12 cellular contexts compared by ENCODE assay signal in the genomic region with DNA sequence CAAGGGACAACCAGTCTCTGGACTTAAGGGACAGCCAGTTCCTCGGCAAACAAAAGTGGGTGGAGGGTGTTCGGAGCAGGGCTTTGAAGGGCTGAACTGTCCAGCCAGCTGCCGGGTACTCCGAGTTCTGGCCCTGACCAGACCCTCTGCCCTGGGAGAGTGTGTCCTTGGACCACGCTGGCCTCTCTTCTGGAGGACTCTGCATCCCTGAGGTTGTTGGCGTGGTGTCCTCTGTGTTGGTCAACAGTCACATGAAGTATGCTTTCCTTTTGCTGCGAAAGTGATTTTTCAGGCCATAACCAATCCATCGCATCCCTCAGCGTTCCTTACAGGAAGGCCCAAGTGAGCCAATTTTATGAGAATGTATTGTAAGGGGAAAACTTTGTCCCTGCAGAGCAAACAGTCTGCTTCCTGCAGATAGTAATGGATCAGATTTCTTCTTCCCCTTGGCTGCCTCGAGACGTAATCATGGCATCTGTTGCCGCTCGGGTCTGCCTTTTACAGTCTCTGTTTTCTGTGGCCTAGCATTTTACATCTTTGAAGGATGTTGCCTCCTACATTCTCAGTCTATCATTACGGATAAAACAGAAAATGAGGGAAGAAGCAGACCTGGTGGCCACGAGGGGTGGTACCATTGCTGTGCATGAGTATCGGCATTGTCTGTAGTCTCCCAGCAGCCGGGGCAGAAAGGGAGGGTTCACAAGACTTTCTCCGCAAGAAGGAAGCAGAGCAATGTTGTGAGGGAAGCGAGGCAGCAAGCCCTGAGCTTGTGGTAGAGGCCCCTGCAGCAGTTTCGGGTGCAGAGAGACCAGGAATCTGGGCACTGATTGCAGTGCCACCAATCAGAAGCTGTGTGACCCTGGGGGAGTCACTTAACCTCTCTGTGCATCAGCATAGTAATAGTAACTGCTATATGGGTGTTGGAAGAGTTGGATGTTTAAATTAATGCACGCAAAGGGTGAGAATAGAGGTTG. TPM values are rescaled to one million over a fixed set of nuclear protein-coding genes. Genes with fewer than 3 reads are reported as not detected.
DNase-seq lines count a peak whose midpoint lies in the region; ATAC-seq and TF ChIP-seq lines count a peak whose summit lies in the region.
"Had no signal": no experiment of that assay in that cellular context is flagged by ENCODE, and none has a peak within 500 bp of the region (broad histone marks: within the 10 kb centered on the region; RNA-seq: fewer than 3 reads in every experiment).

No MANE protein-coding gene starts in this region.

- ATAC-seq in gastroesophageal sphincter (peak; percentile 64), GM21619 (IDR thresholded peaks at IDR 0.05; ENCODE audit: unreplicated experiment) (no peak)
- ATAC-seq: activated T-cell treated with anti-CD3 and anti-CD28 coated beads, Interleukin-2, amount 50 U/mL, for 72 hours had no signal

- H3K9me3 ChIP-seq in gastroesophageal sphincter = no peaks in the 10 kb centered on the region
- no peaks in the 10 kb centered on the region for H3K9me3 ChIP-seq in mesodermal cell (ENCODE audit: control insufficient read depth, low read length)
- H3K9me3 ChIP-seq: colonic mucosa had no signal

- H3K27ac ChIP-seq in 22Rv1 (peak overlapping the region; percentile 100), gastroesophageal sphincter (peak overlapping the region in 3 of 4 donors; percentile 46 to 69 (median 51)), mesodermal cell (ENCODE audit: low read depth, low read length, severe bottlenecking) (peak overlapping the region; percentile 72)
- H3K27ac ChIP-seq: colonic mucosa had no signal

- H3K4me1 ChIP-seq in gastroesophageal sphincter = peaks cover 0 to 8% (median 0%) of the 10 kb centered on the region in 3 donors
- peaks cover 11% of the 10 kb centered on the region for H3K4me1 ChIP-seq in mesodermal cell (ENCODE audit: control insufficient read depth, insufficient read depth, low read length, poor library complexity, severe bottlenecking)
- H3K4me1 ChIP-seq: colonic mucosa had no signal

- DNase-seq in KBM-7 (peak; percentile 31), dedifferentiated amniotic fluid mesenchymal stem cell (ENCODE audit: extremely low spot score) (no peak), amniotic stem cell (lab: John Stamatoyannopoulos, UW) (no peak), DMS79 treated with DMSO at 0.1 percent for 48 hours (lab: John Stamatoyannopoulos, UW) (no peak)
- DNase-seq: activated T-cell treated with anti-CD3 and anti-CD28 coated beads, Interleukin-2, amount 50 U/mL, for 72 hours; colonic mucosa; Kasumi-1; T-helper 9 cell had no signal

- TF ChIP-seq POLR2A in gastroesophageal sphincter (IDR thresholded peaks at IDR 0.05) = no peak

- H3K27me3 ChIP-seq in gastroesophageal sphincter = peaks cover 19% of the 10 kb centered on the region
- H3K27me3 ChIP-seq: colonic mucosa had no signal

- in situ Hi-C loops in KBM-7 (cut with MboI; ENCODE audit: low pct_unique_long_range_greater_than_20kb, low sequenced_read_pairs) = no loop called here

- TF ChIP-seq CTCF in 22Rv1 (IDR thresholded peaks at IDR 0.05) (no peak; the same call in 1 of the 2 replicates), gastroesophageal sphincter (IDR thresholded peaks at IDR 0.05) (no peak)

- no peak for TF ChIP-seq EP300 in gastroesophageal sphincter (IDR thresholded peaks at IDR 0.05)

- WGBS in gastroesophageal sphincter (ENCODE audit: low coverage in 1 of 2), 2 donors = 49 to 72% methylated on average over 9 to 14 of the region's 21 CpGs
- WGBS in mesodermal cell (ENCODE audit: insufficient coverage in 2 of 2), 2 experiments = 84 to 90% methylated on average over 16 of the region's 21 CpGs

- H3K4me3 ChIP-seq in gastroesophageal sphincter (no peak overlapping the region), mesodermal cell (ENCODE audit: extremely low read depth, insufficient read depth, low read length, poor library complexity, severe bottlenecking) (no peak overlapping the region)
- H3K4me3 ChIP-seq: colonic mucosa had no signal

- no peaks in the 10 kb centered on the region for H3K36me3 ChIP-seq in gastroesophageal sphincter
- no peaks in the 10 kb centered on the region for H3K36me3 ChIP-seq in mesodermal cell (ENCODE audit: control insufficient read depth, insufficient read depth, low read length)
- H3K36me3 ChIP-seq: colonic mucosa had no signal

RNA-seq across cellular contexts. Expression of a gene that starts 47.4 kb away (rescaled TPM):
- total RNA-seq in gastroesophageal sphincter = 10 to 100 TPM in 1 of 4 donors, 1 to 10 TPM in 3; 4.0 to 12.8 (median 4.6) TPM
- not detected for polyA plus RNA-seq in mesodermal cell (2013, experiment 1 of 2)
- not detected for polyA plus RNA-seq in mesodermal cell (2013, experiment 2 of 2)
- total RNA-seq: activated T-cell treated with anti-CD3 and anti-CD28 coated beads, Interleukin-2, amount 50 U/mL, for 72 hours had no signal

RNA-seq across cellular contexts. Expression of a gene that starts 57.1 kb away (rescaled TPM):
- 10 to 100 TPM; 36.7 to 60.2 (median 52.6) TPM for total RNA-seq in gastroesophageal sphincter
- 27.0 TPM for polyA plus RNA-seq in mesodermal cell (2013, experiment 1 of 2)
- polyA plus RNA-seq in mesodermal cell (2013, experiment 2 of 2) = 19.6 TPM
